ENCODE assay signal across 13 cellular contexts in the genomic region with DNA sequence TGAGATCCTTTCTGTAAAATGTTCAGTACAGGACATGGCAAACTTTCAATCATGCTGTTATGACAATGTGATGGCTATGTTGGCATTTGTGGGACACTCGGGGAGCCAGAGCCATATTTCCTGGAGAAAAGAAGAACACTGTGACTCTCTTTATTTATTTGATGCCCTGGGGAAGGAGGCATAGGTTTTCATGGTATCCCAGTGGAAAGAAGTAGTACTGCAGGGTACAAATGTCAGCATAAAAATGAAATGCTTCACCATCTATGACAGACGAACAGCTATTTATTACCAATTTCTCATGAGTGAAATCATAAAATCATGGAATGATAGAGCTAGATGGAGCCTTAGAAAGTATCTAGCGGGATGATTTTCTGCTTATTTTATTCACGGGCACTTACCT.
DNase-seq lines count a peak whose midpoint lies in the region; FAIRE-seq and TF ChIP-seq lines count a peak whose summit lies in the region.
"Had no signal": no experiment of that assay in that cellular context is flagged by ENCODE, and none has a peak within 500 bp of the region (broad histone marks: within the 10 kb centered on the region; RNA-seq: fewer than 3 reads in every experiment).

No MANE protein-coding gene starts in this region.

- BruUV-seq in A673 (replicated peaks; lab: Mats Ljungman, UMichigan) = no TSS peak

- POLR2A ChIA-PET in A673 (lab: Charles Lee; ENCODE audit: low non-redundant PET) = no interaction called here

- peaks cover 7% of the 10 kb centered on the region for H3F3A ChIP-seq in GM23248 (ENCODE audit: insufficient read depth)

- H3K27me3 ChIP-seq in A673 (replicated peaks; ENCODE audit: insufficient read depth, low read depth, low read length, poor library complexity) (no peaks in the 10 kb centered on the region), GM23248 (replicated peaks; ENCODE audit: insufficient read depth) (no peaks in the 10 kb centered on the region)
- H3K27me3 ChIP-seq: BLaER1 treated with 17β-estradiol and CSF1 and Interleukin-3, amounts not matched to agents 10 nM and 100 nM had no signal

- no peaks in the 10 kb centered on the region for H3K79me2 ChIP-seq in GM23248 (ENCODE audit: insufficient read depth)

- no peaks in the 10 kb centered on the region for H4K20me1 ChIP-seq in GM23248 (ENCODE audit: insufficient read depth)
- H4K20me1 ChIP-seq: BLaER1 treated with 17β-estradiol and CSF1 and Interleukin-3, amounts not matched to agents 10 nM and 100 nM had no signal

- intact Hi-C loops in A673 (cut with micrococcal nuclease; ENCODE audit: unreplicated experiment) = no loop called here

- no peaks in the 10 kb centered on the region for H3K4me1 ChIP-seq in A673 (ENCODE audit: insufficient read depth, low read length, poor library complexity, severe bottlenecking)
- H3K4me1 ChIP-seq in GM23248 (ENCODE audit: insufficient read depth) = peaks cover 10% of the 10 kb centered on the region

- FAIRE-seq in frontal cortex (lab: Jason Lieb, UNC) = no peak

- H3K36me3 ChIP-seq in A673 (ENCODE audit: insufficient read depth, low read length, poor library complexity, severe bottlenecking) = no peaks in the 10 kb centered on the region
- H3K36me3 ChIP-seq in GM23248 (ENCODE audit: low read depth) = no peaks in the 10 kb centered on the region
- H3K36me3 ChIP-seq: BLaER1 treated with 17β-estradiol and CSF1 and Interleukin-3, amounts not matched to agents 10 nM and 100 nM had no signal

- peak; percentile 45 for TF ChIP-seq CTCF in A673 (conservative IDR thresholded peaks at IDR 0.05; ENCODE audit: low read depth, low read length)
- peak; percentile 6 for TF ChIP-seq CTCF in foreskin fibroblast (IDR thresholded peaks at IDR 0.05; ENCODE audit: low read depth, low read length)

- H3K4me2 ChIP-seq in GM23248 (ENCODE audit: unreplicated experiment) = no peak overlapping the region
- H3K4me2 ChIP-seq: BLaER1 treated with 17β-estradiol and CSF1 and Interleukin-3, amounts not matched to agents 10 nM and 100 nM had no signal

- CTCF ChIA-PET in A673 (lab: Charles Lee) = no interaction called here

- H3K9me2 ChIP-seq in GM23248 (ENCODE audit: insufficient read depth) = no peaks in the 10 kb centered on the region

- H3K4me3 ChIP-seq in A673 (ENCODE audit: low read depth, low read length, poor library complexity, severe bottlenecking) (no peak overlapping the region), GM23248 (no peak overlapping the region), foreskin fibroblast (ENCODE audit: low read depth in 1 of 2, low read length in 2 of 2) (no peak overlapping the region)
- H3K4me3 ChIP-seq: BLaER1 treated with 17β-estradiol and CSF1 and Interleukin-3, amounts not matched to agents 10 nM and 100 nM had no signal

- 57 to 64% methylated on average over 4 of the region's 4 CpGs for WGBS in GM23248 (ENCODE audit: low coverage in 1 of 2, low lambda C conversion rate in 2 of 2, missing lambda C conversion rate in 2 of 2), 2 experiments

- peak; percentile 14 for DNase-seq in A673 (ENCODE audit: low spot score)
- peak; percentile 26 for DNase-seq in GM23248
- DNase-seq in SHP77 treated with DMSO at 0.1 percent for 48 hours (lab: John Stamatoyannopoulos, UW) = peak; percentile 17
- peak in 1 of 2 donors; percentile 21 for DNase-seq in foreskin fibroblast
- no peak for DNase-seq in frontal cortex (ENCODE audit: low spot score in 2 of 2)
- no peak for DNase-seq in GM03348 (ENCODE audit: low spot score)
- DNase-seq in NCI-H2107 (lab: John Stamatoyannopoulos, UW) = no peak
- DNase-seq in NCI-H1694 treated with DMSO at 0.1 percent for 48 hours (lab: John Stamatoyannopoulos, UW) = no peak
- DNase-seq: naive thymus-derived CD4-positive, alpha-beta T cell; NCI-H1048; stimulated activated naive CD4-positive, alpha-beta T cell treated with Interleukin-2 at 50 U/mL for 16 hours; T-helper 17 cell had no signal

- peaks cover 4% of the 10 kb centered on the region for H3K9me3 ChIP-seq in A673 (ENCODE audit: low read depth, low read length, poor library complexity, severe bottlenecking)
- H3K9me3 ChIP-seq in GM23248 (ENCODE audit: low read depth) = no peaks in the 10 kb centered on the region

- in situ Hi-C loops in GM23248 (cut with MboI) = no loop called here

- no peak overlapping the region for H3K9ac ChIP-seq in GM23248
- H3K9ac ChIP-seq: BLaER1 treated with 17β-estradiol and CSF1 and Interleukin-3, amounts not matched to agents 10 nM and 100 nM had no signal

- no peak overlapping the region for H2AFZ ChIP-seq in GM23248

- H3K27ac ChIP-seq in A673 (ENCODE audit: low read depth, low read length, poor library complexity, severe bottlenecking) (no peak overlapping the region), GM23248 (no peak overlapping the region)
- H3K27ac ChIP-seq: BLaER1 treated with 17β-estradiol and CSF1 and Interleukin-3, amounts not matched to agents 10 nM and 100 nM had no signal

Comparison
In these comparisons a context has a peak if more than half of its experiments do, and no peak if none do; other contexts are left out.
1. DNase-seq: peak in A673 (single experiment), GM23248 (single experiment) and SHP77 treated with DMSO at 0.1 percent for 48 hours (single experiment); none in frontal cortex (0 of 2), GM03348 (single experiment), NCI-H2107 (single experiment) and NCI-H1694 treated with DMSO at 0.1 percent for 48 hours (single experiment).